In genomic region chr10:91996266-91996665, GRCh38 we compare ENCODE assay signal across 20 cellular contexts.
DNase-seq lines count a peak whose midpoint lies in the region; FAIRE-seq and TF ChIP-seq lines count a peak whose summit lies in the region.
"Had no signal": no experiment of that assay in that cellular context is flagged by ENCODE, and none has a peak within 500 bp of the region (broad histone marks: within the 10 kb centered on the region; RNA-seq: fewer than 3 reads in every experiment).

No MANE protein-coding gene starts in this region.

- DNase-seq in Ammon's horn (ENCODE audit: low spot score) (peak; percentile 60), GM12892 (ENCODE audit: insufficient read length) (no peak), putamen (ENCODE audit: low spot score) (peak; percentile 47), colonic mucosa (no peak), D341Med (ENCODE audit: low spot score) (no peak)
- no peak for DNase-seq in stimulated activated CD4-positive, alpha-beta T cell treated with anti-CD3 and anti-CD28 coated beads, Interleukin-4, amount 100 ng/mL, for 4 hours
- DNase-seq: Caco-2; CD4-positive, CD25-positive, alpha-beta regulatory T cell; CD8-positive, alpha-beta T cell; DMS 273 treated with DMSO at 0.1 percent for 48 hours; DMS79; EL; GDM1; H9 had no signal

- H3K27ac ChIP-seq in colonic mucosa, result no peak overlapping the region
- H3K27ac ChIP-seq: BLaER1, C4-2B had no signal

- no peaks in the 10 kb centered on the region for H3K4me1 ChIP-seq in colonic mucosa
- H3K4me1 ChIP-seq: BLaER1, Caco-2 had no signal

- H3K9ac ChIP-seq in colonic mucosa (ENCODE audit: low read depth in 2 of 2, low read length in 2 of 2), result no peak overlapping the region
- H3K9ac ChIP-seq: BLaER1 had no signal

- peaks cover 8% of the 10 kb centered on the region for H3K36me3 ChIP-seq in colonic mucosa

- peak; percentile 38 for FAIRE-seq in GM12892 (lab: Jason Lieb, UNC)
- FAIRE-seq: D721Med, GM12878, GM18507 had no signal

- intact Hi-C loops in colonic mucosa (cut with DNase I), result no loop called here

- no peak for TF ChIP-seq CTCF in colonic mucosa (IDR thresholded peaks at IDR 0.05)

- H3K4me3 ChIP-seq in colonic mucosa, result no peak overlapping the region
- H3K4me3 ChIP-seq: BLaER1, GM12878, GM23338 had no signal

- no peak for TF ChIP-seq POLR2A in GM12892 (IDR thresholded peaks at IDR 0.05; ENCODE audit: low read depth, low read length)

- H3K27me3 ChIP-seq in colonic mucosa, result no peaks in the 10 kb centered on the region
- H3K27me3 ChIP-seq: BLaER1 had no signal

- no peaks in the 10 kb centered on the region for H3K9me3 ChIP-seq in colonic mucosa
- H3K9me3 ChIP-seq: Caco-2 had no signal

Comparison
In these comparisons a context has a peak if more than half of its experiments do, and no peak if none do; other contexts are left out.
1. DNase-seq: peak in Ammon's horn (single experiment) and putamen (single experiment); none in GM12892 (single experiment), colonic mucosa (single experiment), stimulated activated CD4-positive, alpha-beta T cell treated with anti-CD3 and anti-CD28 coated beads, Interleukin-4, amount 100 ng/mL, for 4 hours (0 of 2) and D341Med (single experiment).